Comparison of ENCODE assay signal across 1 cellular context in the genomic region with DNA sequence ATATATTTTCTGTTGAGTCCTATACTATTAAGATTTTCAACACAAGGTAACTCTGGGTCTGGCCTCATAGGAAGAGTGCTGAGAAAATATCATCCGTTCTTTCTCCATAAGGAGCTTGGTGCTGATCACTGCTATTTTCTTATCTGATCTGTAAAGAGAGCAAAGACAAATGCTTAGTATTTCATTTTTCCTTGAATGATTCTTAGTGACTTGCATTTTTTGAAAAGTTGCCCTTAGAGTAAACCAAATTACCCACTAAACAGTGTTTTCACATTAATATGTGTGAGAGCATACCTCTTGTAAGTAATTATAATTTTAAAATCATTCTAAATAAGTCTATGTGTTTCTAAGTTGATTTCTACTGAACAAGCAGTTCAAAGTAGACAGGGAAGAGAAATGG.
TF ChIP-seq lines count a peak whose summit lies in the region.

No MANE protein-coding gene starts in this region.

TF ChIP-seq in K562, 482 proteins besides CTCF, POLR2A, EP300 and RAD21 (continued from another document):
- TF ChIP-seq ZNF354B (CRISPR knock-in tag; IDR thresholded peaks at IDR 0.05) (no peak), TARDBP (IDR thresholded peaks at IDR 0.05) (no peak), NCOA4 (IDR thresholded peaks at IDR 0.05; ENCODE audit: partially characterized antibody) (no peak), SIN3B (IDR thresholded peaks at IDR 0.05; ENCODE audit: low read depth) (no peak), PHF8 (IDR thresholded peaks at IDR 0.05; ENCODE audit: borderline replicate concordance, low read length) (no peak), ZNF316 (IDR thresholded peaks at IDR 0.05) (peak; percentile 57), TEAD1 (CRISPR knock-in tag; IDR thresholded peaks at IDR 0.05) (no peak), HOXB6 (CRISPR knock-in tag; IDR thresholded peaks at IDR 0.05; ENCODE audit: borderline replicate concordance) (no peak)
- TF ChIP-seq, protein P1, sequence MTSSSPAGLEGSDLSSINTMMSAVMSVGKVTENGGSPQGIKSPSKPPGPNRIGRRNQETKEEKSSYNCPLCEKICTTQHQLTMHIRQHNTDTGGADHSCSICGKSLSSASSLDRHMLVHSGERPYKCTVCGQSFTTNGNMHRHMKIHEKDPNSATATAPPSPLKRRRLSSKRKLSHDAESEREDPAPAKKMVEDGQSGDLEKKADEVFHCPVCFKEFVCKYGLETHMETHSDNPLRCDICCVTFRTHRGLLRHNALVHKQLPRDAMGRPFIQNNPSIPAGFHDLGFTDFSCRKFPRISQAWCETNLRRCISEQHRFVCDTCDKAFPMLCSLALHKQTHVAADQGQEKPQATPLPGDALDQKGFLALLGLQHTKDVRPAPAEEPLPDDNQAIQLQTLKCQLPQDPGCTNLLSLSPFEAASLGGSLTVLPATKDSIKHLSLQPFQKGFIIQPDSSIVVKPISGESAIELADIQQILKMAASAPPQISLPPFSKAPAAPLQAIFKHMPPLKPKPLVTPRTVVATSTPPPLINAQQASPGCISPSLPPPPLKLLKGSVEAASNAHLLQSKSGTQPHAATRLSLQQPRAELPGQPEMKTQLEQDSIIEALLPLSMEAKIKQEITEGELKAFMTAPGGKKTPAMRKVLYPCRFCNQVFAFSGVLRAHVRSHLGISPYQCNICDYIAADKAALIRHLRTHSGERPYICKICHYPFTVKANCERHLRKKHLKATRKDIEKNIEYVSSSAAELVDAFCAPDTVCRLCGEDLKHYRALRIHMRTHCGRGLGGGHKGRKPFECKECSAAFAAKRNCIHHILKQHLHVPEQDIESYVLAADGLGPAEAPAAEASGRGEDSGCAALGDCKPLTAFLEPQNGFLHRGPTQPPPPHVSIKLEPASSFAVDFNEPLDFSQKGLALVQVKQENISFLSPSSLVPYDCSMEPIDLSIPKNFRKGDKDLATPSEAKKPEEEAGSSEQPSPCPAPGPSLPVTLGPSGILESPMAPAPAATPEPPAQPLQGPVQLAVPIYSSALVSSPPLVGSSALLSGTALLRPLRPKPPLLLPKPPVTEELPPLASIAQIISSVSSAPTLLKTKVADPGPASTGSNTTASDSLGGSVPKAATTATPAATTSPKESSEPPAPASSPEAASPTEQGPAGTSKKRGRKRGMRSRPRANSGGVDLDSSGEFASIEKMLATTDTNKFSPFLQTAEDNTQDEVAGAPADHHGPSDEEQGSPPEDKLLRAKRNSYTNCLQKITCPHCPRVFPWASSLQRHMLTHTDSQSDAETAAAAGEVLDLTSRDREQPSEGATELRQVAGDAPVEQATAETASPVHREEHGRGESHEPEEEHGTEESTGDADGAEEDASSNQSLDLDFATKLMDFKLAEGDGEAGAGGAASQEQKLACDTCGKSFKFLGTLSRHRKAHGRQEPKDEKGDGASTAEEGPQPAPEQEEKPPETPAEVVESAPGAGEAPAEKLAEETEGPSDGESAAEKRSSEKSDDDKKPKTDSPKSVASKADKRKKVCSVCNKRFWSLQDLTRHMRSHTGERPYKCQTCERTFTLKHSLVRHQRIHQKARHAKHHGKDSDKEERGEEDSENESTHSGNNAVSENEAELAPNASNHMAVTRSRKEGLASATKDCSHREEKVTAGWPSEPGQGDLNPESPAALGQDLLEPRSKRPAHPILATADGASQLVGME (CRISPR knock-in tag; IDR thresholded peaks at IDR 0.05): no peak
- TF ChIP-seq, protein P2, sequence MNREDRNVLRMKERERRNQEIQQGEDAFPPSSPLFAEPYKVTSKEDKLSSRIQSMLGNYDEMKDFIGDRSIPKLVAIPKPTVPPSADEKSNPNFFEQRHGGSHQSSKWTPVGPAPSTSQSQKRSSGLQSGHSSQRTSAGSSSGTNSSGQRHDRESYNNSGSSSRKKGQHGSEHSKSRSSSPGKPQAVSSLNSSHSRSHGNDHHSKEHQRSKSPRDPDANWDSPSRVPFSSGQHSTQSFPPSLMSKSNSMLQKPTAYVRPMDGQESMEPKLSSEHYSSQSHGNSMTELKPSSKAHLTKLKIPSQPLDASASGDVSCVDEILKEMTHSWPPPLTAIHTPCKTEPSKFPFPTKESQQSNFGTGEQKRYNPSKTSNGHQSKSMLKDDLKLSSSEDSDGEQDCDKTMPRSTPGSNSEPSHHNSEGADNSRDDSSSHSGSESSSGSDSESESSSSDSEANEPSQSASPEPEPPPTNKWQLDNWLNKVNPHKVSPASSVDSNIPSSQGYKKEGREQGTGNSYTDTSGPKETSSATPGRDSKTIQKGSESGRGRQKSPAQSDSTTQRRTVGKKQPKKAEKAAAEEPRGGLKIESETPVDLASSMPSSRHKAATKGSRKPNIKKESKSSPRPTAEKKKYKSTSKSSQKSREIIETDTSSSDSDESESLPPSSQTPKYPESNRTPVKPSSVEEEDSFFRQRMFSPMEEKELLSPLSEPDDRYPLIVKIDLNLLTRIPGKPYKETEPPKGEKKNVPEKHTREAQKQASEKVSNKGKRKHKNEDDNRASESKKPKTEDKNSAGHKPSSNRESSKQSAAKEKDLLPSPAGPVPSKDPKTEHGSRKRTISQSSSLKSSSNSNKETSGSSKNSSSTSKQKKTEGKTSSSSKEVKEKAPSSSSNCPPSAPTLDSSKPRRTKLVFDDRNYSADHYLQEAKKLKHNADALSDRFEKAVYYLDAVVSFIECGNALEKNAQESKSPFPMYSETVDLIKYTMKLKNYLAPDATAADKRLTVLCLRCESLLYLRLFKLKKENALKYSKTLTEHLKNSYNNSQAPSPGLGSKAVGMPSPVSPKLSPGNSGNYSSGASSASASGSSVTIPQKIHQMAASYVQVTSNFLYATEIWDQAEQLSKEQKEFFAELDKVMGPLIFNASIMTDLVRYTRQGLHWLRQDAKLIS (CRISPR knock-in tag; IDR thresholded peaks at IDR 0.05): no peak
